ENCODE assay signal across 12 cellular contexts in genomic region chr17:2571523-2572303, GRCh38. TPM values are rescaled to one million over a fixed set of nuclear protein-coding genes. Genes with fewer than 3 reads are reported as not detected.
DNase-seq lines count a peak whose midpoint lies in the region; ATAC-seq and TF ChIP-seq lines count a peak whose summit lies in the region.
"Had no signal": no experiment of that assay in that cellular context is flagged by ENCODE, and none has a peak within 500 bp of the region (broad histone marks: within the 10 kb centered on the region; RNA-seq: fewer than 3 reads in every experiment).

No MANE protein-coding gene starts in this region.

- H3K36me3 ChIP-seq in DOHH2 (ENCODE audit: control insufficient read depth, low read length) (no peaks in the 10 kb centered on the region), OCI-LY7 (ENCODE audit: insufficient read depth, low read length) (no peaks in the 10 kb centered on the region), sigmoid colon (no peaks in the 10 kb centered on the region)
- H3K36me3 ChIP-seq: Peyer's patch had no signal

- H2AFZ ChIP-seq in OCI-LY7 (ENCODE audit: low read length): peak overlapping the region; percentile 95

- DNase-seq in GM19238 (ENCODE audit: insufficient read length, low spot score) (peak; percentile 27), OCI-LY7 (ENCODE audit: low spot score) (peak; percentile 25), glutamatergic neuron (no peak), middle frontal gyrus (ENCODE audit: extremely low spot score, low spot score) (no peak), sigmoid colon (no peak), SKM-1 (lab: John Stamatoyannopoulos, UW; ENCODE audit: unreplicated experiment) (no peak)
- DNase-seq: CD4-positive, alpha-beta T cell; foreskin melanocyte; Peyer's patch had no signal

- intact Hi-C loops in OCI-LY7 (cut with micrococcal nuclease; ENCODE audit: unreplicated experiment) (no loop called here), sigmoid colon (cut with DNase I) (no loop called here)

- no peak for TF ChIP-seq EP300 in sigmoid colon (IDR thresholded peaks at IDR 0.05)

- no peak overlapping the region for H3K27ac Mint-ChIP-seq in glutamatergic neuron (ENCODE audit: unreplicated experiment)
- H3K27ac Mint-ChIP-seq: CD4-positive, alpha-beta T cell had no signal

- no peaks in the 10 kb centered on the region for H3K79me2 ChIP-seq in DOHH2 (ENCODE audit: control insufficient read depth, low read length)
- no peaks in the 10 kb centered on the region for H3K79me2 ChIP-seq in OCI-LY7 (ENCODE audit: insufficient read depth, low read depth, low read length)

- H3K4me1 ChIP-seq in DOHH2 (ENCODE audit: control insufficient read depth, low read length) (peaks cover 16% of the 10 kb centered on the region), OCI-LY7 (ENCODE audit: insufficient read depth, low read length, poor library complexity, severe bottlenecking) (peaks cover 10% of the 10 kb centered on the region), sigmoid colon (no peaks in the 10 kb centered on the region)

- H3K27ac ChIP-seq in DOHH2 (ENCODE audit: low read depth, low read length) (peak overlapping the region; percentile 33), OCI-LY7 (ENCODE audit: low read depth, low read length, poor library complexity, severe bottlenecking) (peak overlapping the region; percentile 11), sigmoid colon (no peak overlapping the region)

- no peak for TF ChIP-seq POLR2A in sigmoid colon (IDR thresholded peaks at IDR 0.05)

- H3K9me3 ChIP-seq in DOHH2 (ENCODE audit: control insufficient read depth, insufficient read depth, low read length) (no peaks in the 10 kb centered on the region), OCI-LY7 (ENCODE audit: low read length) (no peaks in the 10 kb centered on the region), sigmoid colon (no peaks in the 10 kb centered on the region)
- H3K9me3 ChIP-seq: Peyer's patch had no signal

- H3K4me3 ChIP-seq in DOHH2 (ENCODE audit: low read length): peak overlapping the region; percentile 58
- peak overlapping the region; percentile 31 for H3K4me3 ChIP-seq in OCI-LY7 (ENCODE audit: low read depth, low read length, poor library complexity, severe bottlenecking)
- H3K4me3 ChIP-seq in sigmoid colon: no peak overlapping the region
- H3K4me3 ChIP-seq: Peyer's patch had no signal

- BruUV-seq in OCI-LY7 (replicated peaks; lab: Mats Ljungman, UMichigan): no TSS peak

- POLR2A ChIA-PET in OCI-LY7 (lab: Charles Lee): interaction anchor here (1.2 kb wide), 1 partner anchor 102 kb away, joined by 5 read pairs; no protein-coding TSS in a partner anchor

- 26 to 59% methylated on average over 4 of the region's 4 CpGs for WGBS in sigmoid colon, 2 donors

- H3K36me3 Mint-ChIP-seq in glutamatergic neuron (ENCODE audit: unreplicated experiment): no peaks in the 10 kb centered on the region

- CTCF ChIA-PET in OCI-LY7 (lab: Charles Lee; ENCODE audit: unreplicated experiment): no interaction called here

- TF ChIP-seq CTCF in DOHH2 (IDR thresholded peaks at IDR 0.05; ENCODE audit: low read depth, low read length, poor library complexity, severe bottlenecking): no peak
- TF ChIP-seq CTCF in OCI-LY7 (conservative IDR thresholded peaks at IDR 0.05; ENCODE audit: low read length): no peak
- TF ChIP-seq CTCF in glutamatergic neuron (IDR thresholded peaks at IDR 0.05; ENCODE audit: partially characterized antibody, unreplicated experiment): no peak
- TF ChIP-seq CTCF in sigmoid colon (IDR thresholded peaks at IDR 0.05): no peak

- no peaks in the 10 kb centered on the region for H3K27me3 ChIP-seq in DOHH2 (ENCODE audit: control insufficient read depth, low read length)
- H3K27me3 ChIP-seq in sigmoid colon: peaks cover 0 to 3% (median 0%) of the 10 kb centered on the region in 3 donors
- H3K27me3 ChIP-seq: Peyer's patch had no signal

- H3K9me2 ChIP-seq in DOHH2 (replicated peaks; ENCODE audit: control insufficient read depth, low read length): no peaks in the 10 kb centered on the region
- H3K9me2 ChIP-seq in OCI-LY7 (ENCODE audit: insufficient read depth, low read length): no peaks in the 10 kb centered on the region

- peak; percentile 63 for ATAC-seq in HG02884 (IDR thresholded peaks at IDR 0.05; ENCODE audit: unreplicated experiment)

- peaks cover 2% of the 10 kb centered on the region for H3K9me3 Mint-ChIP-seq in glutamatergic neuron (ENCODE audit: unreplicated experiment)
- H3K9me3 Mint-ChIP-seq: CD4-positive, alpha-beta T cell; neural crest cell had no signal

- peaks cover 3% of the 10 kb centered on the region; the same call in 1 of the 2 replicates for H3F3A ChIP-seq in DOHH2 (ENCODE audit: control insufficient read depth, insufficient read depth)

- no peaks in the 10 kb centered on the region for H3K27me3 Mint-ChIP-seq in glutamatergic neuron (ENCODE audit: unreplicated experiment)

- H4K20me1 ChIP-seq in DOHH2 (ENCODE audit: control insufficient read depth, insufficient read depth, low read depth, low read length) (no peaks in the 10 kb centered on the region), OCI-LY7 (ENCODE audit: insufficient read depth, low read length) (no peaks in the 10 kb centered on the region)

- H3K4me3 Mint-ChIP-seq in glutamatergic neuron (ENCODE audit: unreplicated experiment): no peak overlapping the region
- H3K4me3 Mint-ChIP-seq: CD4-positive, alpha-beta T cell; neural crest cell had no signal

- no peaks in the 10 kb centered on the region for H3K4me1 Mint-ChIP-seq in glutamatergic neuron (ENCODE audit: low read depth, unreplicated experiment)
- H3K4me1 Mint-ChIP-seq: neural crest cell had no signal

- peak overlapping the region; percentile 67 for H3K4me2 ChIP-seq in DOHH2 (ENCODE audit: low read length)
- peak overlapping the region; percentile 60 for H3K4me2 ChIP-seq in OCI-LY7 (ENCODE audit: low read length)

RNA-seq across cellular contexts. Expression of gene PAFAH1B1, which starts 21.7 kb away (rescaled TPM):
- 51.1 and 61.3 TPM in 2 replicates for total RNA-seq in OCI-LY7 (2014; rRNA removed; shearing (Covaris generic))
- total RNA-seq in OCI-LY7 (2022): 127 and 138 TPM in 2 replicates
- 296 TPM for total RNA-seq in glutamatergic neuron (ENCODE audit: unreplicated experiment)
- 100 to 1,000 TPM in 3 of 4 donors, 10 to 100 TPM in 1; 97.6 to 139 (median 106) TPM for total RNA-seq in sigmoid colon
- polyA plus RNA-seq in sigmoid colon: 10 to 100 TPM; 35.4 to 63.8 (median 53.4) TPM

Comparison
In these comparisons a context has a peak if more than half of its experiments do, and no peak if none do; other contexts are left out.
1. H3K27ac ChIP-seq: peak in DOHH2 (single experiment) and OCI-LY7 (single experiment); none in sigmoid colon (0 of 4).
2. H3K4me3 ChIP-seq: peak in DOHH2 (single experiment) and OCI-LY7 (single experiment); none in sigmoid colon (0 of 4).
3. DNase-seq: peak in GM19238 (single experiment) and OCI-LY7 (single experiment); none in glutamatergic neuron (single experiment), middle frontal gyrus (single experiment), sigmoid colon (single experiment) and SKM-1 (single experiment).